ENCODE assay signal across 8 cellular contexts in genomic region chr19:57821095-57821890, GRCh38. TPM values are rescaled to one million over a fixed set of nuclear protein-coding genes. Genes with fewer than 3 reads are reported as not detected.
DNase-seq lines count a peak whose midpoint lies in the region; ATAC-seq, FAIRE-seq and TF ChIP-seq lines count a peak whose summit lies in the region.
"Not testable (repeated sequence)": the region's sequence is repeated elsewhere in the genome, so short reads cannot be mapped to it uniquely, and the experiment has no call there.

No MANE protein-coding gene starts in this region.

- not testable (repeated sequence) for BruUV-seq in K562 (replicated peaks; lab: Mats Ljungman, UMichigan)

- H3K36me3 ChIP-seq in BE2C (peaks cover 30% of the 10 kb centered on the region), HAP-1 (replicated peaks) (peaks cover 30% of the 10 kb centered on the region), K562 (ENCODE audit: control insufficient read depth, insufficient read depth, low read length) (peaks cover 57% of the 10 kb centered on the region)
- H3K36me3 ChIP-seq in OCI-LY3 (replicated peaks; ENCODE audit: low read depth, low read length); mucosa of descending colon (ENCODE audit: low read depth): not testable (repeated sequence)

- ATAC-seq in activated CD8-positive, alpha-beta T cell treated with anti-CD3 and anti-CD28 coated beads for 36 hours; foreskin keratinocyte: not testable (repeated sequence)
- peak; percentile 8; the same call in 1 of the 3 replicates for ATAC-seq in K562
- ATAC-seq in mucosa of descending colon = peak; percentile 36

- H3K4me3 Mint-ChIP-seq in activated CD8-positive, alpha-beta T cell treated with anti-CD3 and anti-CD28 coated beads for 36 hours = peak overlapping the region; percentile 98

- intact Hi-C loops in activated CD8-positive, alpha-beta T cell treated with anti-CD3 and anti-CD28 coated beads for 36 hours (cut with micrococcal nuclease); K562 (cut with micrococcal nuclease); mucosa of descending colon (cut with DNase I, micrococcal nuclease): not testable (repeated sequence)

- 63% methylated on average over 4 of the region's 6 CpGs for WGBS in K562 (ENCODE audit: insufficient coverage, low coverage, missing lambda C conversion rate)

- not testable (repeated sequence) for DNase-seq in BE2C; HAP-1 (ENCODE audit: low spot score in 2 of 2); activated CD8-positive, alpha-beta T cell treated with anti-CD3 and anti-CD28 coated beads for 36 hours; K562 (ENCODE audit: extremely low read depth in 1 of 4, low spot score in 3 of 4); foreskin keratinocyte; mucosa of descending colon; skeletal muscle cell (ENCODE audit: low read depth)

- H3K4me2 ChIP-seq in OCI-LY3 (ENCODE audit: low read length) (peak overlapping the region; percentile 69), K562 (ENCODE audit: insufficient read depth, low read length) (peak overlapping the region; percentile 83; the same call in 1 of the 2 replicates)

- H3K4me1 ChIP-seq in BE2C, HAP-1, foreskin keratinocyte: not testable (repeated sequence)
- H3K4me1 ChIP-seq in OCI-LY3 (ENCODE audit: low read length) (peaks cover 41% of the 10 kb centered on the region), K562 (replicated peaks in 1 of 2; ENCODE audit: control insufficient read depth in 2 of 2, insufficient read depth in 2 of 2, low read length in 2 of 2) (peaks cover 4 to 13% of the 10 kb centered on the region in 2 experiments; a peak in 3 of 5 replicates), mucosa of descending colon (ENCODE audit: low read depth) (peaks cover 47% of the 10 kb centered on the region)

- peak overlapping the region; percentile 99 for H3K27ac Mint-ChIP-seq in activated CD8-positive, alpha-beta T cell treated with anti-CD3 and anti-CD28 coated beads for 36 hours

- H3K9me3 Mint-ChIP-seq in activated CD8-positive, alpha-beta T cell treated with anti-CD3 and anti-CD28 coated beads for 36 hours = not testable (repeated sequence)

- peaks cover 32% of the 10 kb centered on the region for H4K20me1 ChIP-seq in OCI-LY3 (ENCODE audit: insufficient read depth, low read length)
- H4K20me1 ChIP-seq in K562 (replicated peaks; ENCODE audit: control insufficient read depth, insufficient read depth, low read length) = not testable (repeated sequence)

- FAIRE-seq in K562 (lab: Jason Lieb, UNC) = peak; percentile 65

- not testable (repeated sequence) for H2AFZ ChIP-seq in OCI-LY3 (ENCODE audit: low read depth, low read length); K562 (ENCODE audit: low read depth, low read length)

- H3K4me3 ChIP-seq in BE2C (ENCODE audit: low read depth, low read length) = peak overlapping the region; percentile 99; the same call in 1 of the 2 replicates
- peak overlapping the region; percentile 97; the same call in 1 of the 2 replicates for H3K4me3 ChIP-seq in HAP-1
- peak overlapping the region; percentile 78 for H3K4me3 ChIP-seq in OCI-LY3 (ENCODE audit: low read length)
- peak overlapping the region; percentile 91; the same call in 1 of the 2 replicates for H3K4me3 ChIP-seq in K562
- not testable (repeated sequence) for H3K4me3 ChIP-seq in mucosa of descending colon
- H3K4me3 ChIP-seq in skeletal muscle cell (ENCODE audit: low read depth, low read length) = peak overlapping the region; percentile 99

- H3K4me1 Mint-ChIP-seq in activated CD8-positive, alpha-beta T cell treated with anti-CD3 and anti-CD28 coated beads for 36 hours (ENCODE audit: low read depth) = peaks cover 50% of the 10 kb centered on the region

- not testable (repeated sequence) for H3K9me1 ChIP-seq in K562 (ENCODE audit: control insufficient read depth, insufficient read depth, low read length)

- TF ChIP-seq CTCF in BE2C (IDR thresholded peaks at IDR 0.05; ENCODE audit: low read depth, low read length); OCI-LY3 (IDR thresholded peaks at IDR 0.05; ENCODE audit: low read depth, low read length); activated CD8-positive, alpha-beta T cell treated with anti-CD3 and anti-CD28 coated beads for 36 hours (IDR thresholded peaks at IDR 0.05); K562 (IDR thresholded peaks at IDR 0.05 in 2 of 3, conservative IDR thresholded peaks at IDR 0.05 in 1 of 3; ENCODE audit: insufficient read depth in 2 of 3, low read depth in 1 of 3, low read length in 3 of 3); mucosa of descending colon (IDR thresholded peaks at IDR 0.05): not testable (repeated sequence)
- peak; percentile 13 for TF ChIP-seq CTCF in foreskin keratinocyte (conservative IDR thresholded peaks at IDR 0.05)

- CTCF ChIA-PET in activated CD8-positive, alpha-beta T cell treated with anti-CD3 and anti-CD28 coated beads for 36 hours (lab: Charles Lee) = interaction anchor here (1.1 to 1.4 kb wide), 2 partner anchors 9 to 109 kb away, joined by 3 read pairs; partner anchors contain the start of gene ZNF587B
- CTCF ChIA-PET in K562 (lab: Yijun Ruan, JAX; ENCODE audit: low intra/inter-chr PET ratio) = not testable (repeated sequence)

- not testable (repeated sequence) for H3K9ac ChIP-seq in OCI-LY3 (ENCODE audit: low read length)
- H3K9ac ChIP-seq in K562 (ENCODE audit: insufficient read depth in 1 of 2, low read depth in 2 of 2, low read length in 2 of 2) = peak overlapping the region in 1 of 2 experiments; percentile 95; a peak in 1 of 4 replicates

- H3K9me3 ChIP-seq in BE2C; HAP-1; OCI-LY3 (ENCODE audit: insufficient read depth, low read length); K562 (replicated peaks; ENCODE audit: control insufficient read depth, insufficient read depth, low read depth, low read length); mucosa of descending colon: not testable (repeated sequence)

- H3K27me3 ChIP-seq in BE2C; HAP-1 (ENCODE audit: low read depth); OCI-LY3 (ENCODE audit: low read depth, low read length); K562 (ENCODE audit: control insufficient read depth in 2 of 2, insufficient read depth in 2 of 2, low read length in 2 of 2); foreskin keratinocyte: not testable (repeated sequence)

- not testable (repeated sequence) for TF ChIP-seq EP300 in K562 (IDR thresholded peaks at IDR 0.05; ENCODE audit: low read length)

- H3K27me3 Mint-ChIP-seq in activated CD8-positive, alpha-beta T cell treated with anti-CD3 and anti-CD28 coated beads for 36 hours = not testable (repeated sequence)

- not testable (repeated sequence) for H3K27ac ChIP-seq in OCI-LY3 (ENCODE audit: low read length); K562 (ENCODE audit: extremely low read depth, low read depth, low read length); foreskin keratinocyte

- POLR2A ChIA-PET in activated CD8-positive, alpha-beta T cell treated with anti-CD3 and anti-CD28 coated beads for 36 hours (lab: Charles Lee) = interaction anchor here (1.1 kb wide), 1 partner anchor 21 kb away, joined by 3 read pairs; no protein-coding TSS in a partner anchor
- POLR2A ChIA-PET in K562 (lab: Yijun Ruan, JAX) = interaction anchor here (0.6 to 0.7 kb wide), 2 partner anchors 28 to 73 kb away, joined by 3 read pairs; partner anchors contain the start of gene ZNF587

- H3K36me3 Mint-ChIP-seq in activated CD8-positive, alpha-beta T cell treated with anti-CD3 and anti-CD28 coated beads for 36 hours (ENCODE audit: low read depth) = peaks cover 51% of the 10 kb centered on the region

- H3K79me2 ChIP-seq in OCI-LY3 (ENCODE audit: low read length) = peaks cover 83% of the 10 kb centered on the region
- peaks cover 72% of the 10 kb centered on the region for H3K79me2 ChIP-seq in K562 (ENCODE audit: control insufficient read depth, insufficient read depth, low read length)

- in situ Hi-C loops in HAP-1 (cut with MboI; ENCODE audit: low sequenced_read_pairs); K562 (cut with MboI): not testable (repeated sequence)

- TF ChIP-seq RAD21 in K562 (CRISPR knock-in tag; conservative IDR thresholded peaks at IDR 0.05 in 1 of 2, IDR thresholded peaks at IDR 0.05 in 1 of 2) = not testable (repeated sequence)

- TF ChIP-seq POLR2A in K562 (conservative IDR thresholded peaks at IDR 0.05) = not testable (repeated sequence)

RNA-seq across cellular contexts. Expression of gene ZNF552, which starts 6.6 kb away (rescaled TPM):
- polyA plus RNA-seq in BE2C (2012; ENCODE audit: insufficient read depth, insufficient read length, low read depth) = 3.3 TPM
- total RNA-seq in activated CD8-positive, alpha-beta T cell treated with anti-CD3 and anti-CD28 coated beads for 36 hours = 1 to 10 TPM; 6.5 to 6.7 TPM
- 30.9 and 41.2 TPM in 2 replicates for total RNA-seq in K562 (2011; cell fraction: chromatin; rRNA removed; ENCODE audit: low replicate concordance)
- 27.5 and 37.2 TPM in 2 replicates for total RNA-seq in K562 (2011; cell fraction: nucleolus; rRNA removed)
- 32.6 and 36.0 TPM in 2 replicates for total RNA-seq in K562 (2011; cell fraction: nucleoplasm; rRNA removed)
- total RNA-seq in K562 (2014; rRNA removed) (7.3 and 8.1 TPM in 2 replicates), K562 (2014; rRNA removed; fragmentation: Illumina TruSeq; extraction: Trizol) (11.4 and 13.2 TPM in 2 replicates), K562 (2015; rRNA removed; fragmentation: Illumina TruSeq; extraction: Trizol) (12.4 and 13.3 TPM in 2 replicates), K562 (2021) (7.1 and 7.2 TPM in 2 replicates), foreskin keratinocyte (8.3 and 8.6 TPM in 2 replicates), mucosa of descending colon (10 to 100 TPM; 18.7 to 33.1 (median 27.9) TPM)
- polyA plus RNA-seq in K562 (2011; rRNA removed) (6.7 and 8.9 TPM in 2 replicates), K562 (2014; fragmentation: Illumina TruSeq; extraction: Trizol) (9.8 and 11.2 TPM in 2 replicates), K562 (2014; fragmentation: Nextera tagmentation; extraction: Ambion mirVana) (1 to 10 TPM; 4.4 to 8.5 TPM), K562 (2014; rRNA removed) (8.1 and 8.5 TPM in 2 replicates), foreskin keratinocyte (4.3 and 5.6 TPM in 2 replicates)
- polyA plus RNA-seq in K562 (2011; cell fraction: cytosol; rRNA removed) = 3.9 and 7.4 TPM in 2 replicates
- 11.1 and 14.8 TPM in 2 replicates for polyA plus RNA-seq in K562 (2011; cell fraction: nucleus; rRNA removed)
- 5.9 and 6.0 TPM in 2 replicates for polyA plus RNA-seq in K562 (2012)
- 10.5 and 11.7 TPM in 2 replicates for polyA minus RNA-seq in K562 (2011; rRNA and poly(A)+ RNA removed)
- 2.8 and 4.8 TPM in 2 replicates for polyA minus RNA-seq in K562 (2011; cell fraction: cytosol; rRNA and poly(A)+ RNA removed)
- polyA minus RNA-seq in K562 (2011; cell fraction: nucleus; rRNA and poly(A)+ RNA removed) = 12.3 and 16.7 TPM in 2 replicates

RNA-seq across cellular contexts. Expression of gene ZNF587B, which starts 8.8 kb away (rescaled TPM):
- 1.3 TPM for polyA plus RNA-seq in BE2C (2012; ENCODE audit: insufficient read depth, insufficient read length, low read depth)
- total RNA-seq in activated CD8-positive, alpha-beta T cell treated with anti-CD3 and anti-CD28 coated beads for 36 hours = 10 to 100 TPM; 19.8 to 20.2 TPM
- 74.5 and 127 TPM in 2 replicates for total RNA-seq in K562 (2011; cell fraction: chromatin; rRNA removed; ENCODE audit: low replicate concordance)
- 50.5 and 52.2 TPM in 2 replicates for total RNA-seq in K562 (2011; cell fraction: nucleolus; rRNA removed)
- 90.6 and 144 TPM in 2 replicates for total RNA-seq in K562 (2011; cell fraction: nucleoplasm; rRNA removed)
- total RNA-seq in K562 (2014; rRNA removed) = 24.7 and 28.9 TPM in 2 replicates
- 37.5 and 43.1 TPM in 2 replicates for total RNA-seq in K562 (2014; rRNA removed; fragmentation: Illumina TruSeq; extraction: Trizol)
- total RNA-seq in K562 (2015; rRNA removed; fragmentation: Illumina TruSeq; extraction: Trizol) = 37.0 and 37.1 TPM in 2 replicates
- total RNA-seq in K562 (2021) = 23.2 and 28.6 TPM in 2 replicates
- polyA plus RNA-seq in K562 (2011; rRNA removed) = 14.4 and 17.9 TPM in 2 replicates
- 5.0 and 8.1 TPM in 2 replicates for polyA plus RNA-seq in K562 (2011; cell fraction: cytosol; rRNA removed)
- polyA plus RNA-seq in K562 (2011; cell fraction: nucleus; rRNA removed) = 21.1 and 24.4 TPM in 2 replicates
- polyA plus RNA-seq in K562 (2012) = 8.0 and 9.2 TPM in 2 replicates
- polyA plus RNA-seq in K562 (2014; fragmentation: Illumina TruSeq; extraction: Trizol) = 14.3 and 17.1 TPM in 2 replicates
- polyA plus RNA-seq in K562 (2014; fragmentation: Nextera tagmentation; extraction: Ambion mirVana) = 1 to 10 TPM; 7.4 to 8.8 TPM
- 14.2 and 20.8 TPM in 2 replicates for polyA plus RNA-seq in K562 (2014; rRNA removed)
- polyA minus RNA-seq in K562 (2011; rRNA and poly(A)+ RNA removed) = 45.7 and 51.1 TPM in 2 replicates
- 9.9 and 22.2 TPM in 2 replicates for polyA minus RNA-seq in K562 (2011; cell fraction: cytosol; rRNA and poly(A)+ RNA removed)
- 13.6 and 21.4 TPM in 2 replicates for polyA minus RNA-seq in K562 (2011; cell fraction: nucleus; rRNA and poly(A)+ RNA removed)
- 22.4 and 26.0 TPM in 2 replicates for total RNA-seq in foreskin keratinocyte
- 3.9 and 4.4 TPM in 2 replicates for polyA plus RNA-seq in foreskin keratinocyte
- total RNA-seq in mucosa of descending colon = 10 to 100 TPM; 13.9 to 21.1 (median 18.3) TPM

RNA-seq across cellular contexts. Expression of gene ZNF587, which starts 28.4 kb away (rescaled TPM):
- 8.8 TPM for polyA plus RNA-seq in BE2C (2012; ENCODE audit: insufficient read depth, insufficient read length, low read depth)
- total RNA-seq in activated CD8-positive, alpha-beta T cell treated with anti-CD3 and anti-CD28 coated beads for 36 hours = 10 to 100 TPM; 23.6 to 24.1 TPM
- 121 and 215 TPM in 2 replicates for total RNA-seq in K562 (2011; cell fraction: chromatin; rRNA removed; ENCODE audit: low replicate concordance)
- total RNA-seq in K562 (2011; cell fraction: nucleolus; rRNA removed) = 71.4 and 81.6 TPM in 2 replicates
- total RNA-seq in K562 (2011; cell fraction: nucleoplasm; rRNA removed) = 111 and 192 TPM in 2 replicates
- total RNA-seq in K562 (2014; rRNA removed) (9.8 and 13.0 TPM in 2 replicates), K562 (2014; rRNA removed; fragmentation: Illumina TruSeq; extraction: Trizol) (42.0 and 47.5 TPM in 2 replicates), K562 (2015; rRNA removed; fragmentation: Illumina TruSeq; extraction: Trizol) (31.8 and 32.5 TPM in 2 replicates), K562 (2021) (33.9 and 35.1 TPM in 2 replicates), foreskin keratinocyte (19.4 and 20.2 TPM in 2 replicates), mucosa of descending colon (10 to 100 TPM; 51.9 to 80.7 (median 61.0) TPM)
- polyA plus RNA-seq in K562 (2011; rRNA removed) (30.2 and 41.7 TPM in 2 replicates), K562 (2014; fragmentation: Illumina TruSeq; extraction: Trizol) (24.4 and 24.9 TPM in 2 replicates), K562 (2014; fragmentation: Nextera tagmentation; extraction: Ambion mirVana) (1 to 10 TPM; 3.2 to 3.6 TPM), K562 (2014; rRNA removed) (22.7 and 28.7 TPM in 2 replicates), foreskin keratinocyte (2.2 and 2.5 TPM in 2 replicates)
- 15.4 and 26.5 TPM in 2 replicates for polyA plus RNA-seq in K562 (2011; cell fraction: cytosol; rRNA removed)
- 48.4 and 64.5 TPM in 2 replicates for polyA plus RNA-seq in K562 (2011; cell fraction: nucleus; rRNA removed)
- polyA plus RNA-seq in K562 (2012) = 14.0 and 22.1 TPM in 2 replicates
- 47.5 and 57.6 TPM in 2 replicates for polyA minus RNA-seq in K562 (2011; rRNA and poly(A)+ RNA removed)
- polyA minus RNA-seq in K562 (2011; cell fraction: cytosol; rRNA and poly(A)+ RNA removed) = 33.0 and 33.9 TPM in 2 replicates
- polyA minus RNA-seq in K562 (2011; cell fraction: nucleus; rRNA and poly(A)+ RNA removed) = 12.4 and 31.0 TPM in 2 replicates

RNA-seq across cellular contexts. Expression of gene ZNF586, which starts 51.8 kb away (rescaled TPM):
- 9.1 TPM for polyA plus RNA-seq in BE2C (2012; ENCODE audit: insufficient read depth, insufficient read length, low read depth)
- 10 to 100 TPM; 16.7 to 21.8 TPM for total RNA-seq in activated CD8-positive, alpha-beta T cell treated with anti-CD3 and anti-CD28 coated beads for 36 hours
- 67.4 and 90.0 TPM in 2 replicates for total RNA-seq in K562 (2011; cell fraction: chromatin; rRNA removed; ENCODE audit: low replicate concordance)
- 42.9 and 47.5 TPM in 2 replicates for total RNA-seq in K562 (2011; cell fraction: nucleolus; rRNA removed)
- total RNA-seq in K562 (2011; cell fraction: nucleoplasm; rRNA removed) = 63.6 and 81.1 TPM in 2 replicates
- total RNA-seq in K562 (2014; rRNA removed) (7.4 and 11.5 TPM in 2 replicates), K562 (2014; rRNA removed; fragmentation: Illumina TruSeq; extraction: Trizol) (12.6 and 17.7 TPM in 2 replicates), K562 (2015; rRNA removed; fragmentation: Illumina TruSeq; extraction: Trizol) (11.2 and 12.1 TPM in 2 replicates), K562 (2021) (10.7 and 11.7 TPM in 2 replicates), foreskin keratinocyte (10.7 and 10.9 TPM in 2 replicates), mucosa of descending colon (10 to 100 TPM; 16.4 to 25.2 (median 20.4) TPM)
- polyA plus RNA-seq in K562 (2011; rRNA removed) (9.7 and 12.3 TPM in 2 replicates), K562 (2014; fragmentation: Illumina TruSeq; extraction: Trizol) (8.4 and 9.2 TPM in 2 replicates), K562 (2014; fragmentation: Nextera tagmentation; extraction: Ambion mirVana) (1 to 10 TPM; 2.5 to 2.8 TPM), K562 (2014; rRNA removed) (6.7 and 10.1 TPM in 2 replicates), foreskin keratinocyte (3.8 and 5.6 TPM in 2 replicates)
- 6.5 and 7.4 TPM in 2 replicates for polyA plus RNA-seq in K562 (2011; cell fraction: cytosol; rRNA removed)
- polyA plus RNA-seq in K562 (2011; cell fraction: nucleus; rRNA removed) = 12.6 and 13.4 TPM in 2 replicates
- polyA plus RNA-seq in K562 (2012) = 4.8 and 5.5 TPM in 2 replicates
- polyA minus RNA-seq in K562 (2011; rRNA and poly(A)+ RNA removed) = 21.6 and 28.8 TPM in 2 replicates
- 10.2 and 14.9 TPM in 2 replicates for polyA minus RNA-seq in K562 (2011; cell fraction: cytosol; rRNA and poly(A)+ RNA removed)
- polyA minus RNA-seq in K562 (2011; cell fraction: nucleus; rRNA and poly(A)+ RNA removed) = 17.4 and 22.1 TPM in 2 replicates
